3 cellular contexts compared by ENCODE assay signal in the genomic region with DNA sequence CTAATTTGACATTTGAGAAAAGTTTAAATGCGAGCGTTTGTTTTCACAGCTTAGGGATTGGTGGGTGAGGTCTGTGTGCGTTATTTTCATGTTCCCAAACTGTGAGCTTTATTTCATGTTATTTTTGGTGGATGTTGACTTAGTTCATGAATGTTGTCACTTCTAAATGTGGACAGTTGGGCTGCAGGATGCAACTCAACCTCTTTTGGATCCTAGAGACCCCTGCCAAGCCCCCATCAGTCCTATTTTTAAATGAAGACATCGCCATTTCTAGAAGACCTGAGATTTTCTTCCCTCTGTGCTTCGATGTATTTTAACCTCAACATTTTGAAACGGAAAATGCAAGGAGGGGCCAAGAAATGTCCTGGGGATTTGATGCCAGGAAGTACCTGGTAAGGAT.
TF ChIP-seq lines count a peak whose summit lies in the region.

No MANE protein-coding gene starts in this region.

TF ChIP-seq in HepG2, 621 proteins besides CTCF, POLR2A, EP300 and RAD21 (continues in another document):
- no peak for TF ChIP-seq HCFC1 (IDR thresholded peaks at IDR 0.05; ENCODE audit: low read depth, low read length)
- TF ChIP-seq KAT2B (IDR thresholded peaks at IDR 0.05; ENCODE audit: borderline replicate concordance, low read depth, low read length): no peak
- TF ChIP-seq SETDB1 (CRISPR knock-in tag; IDR thresholded peaks at IDR 0.05; ENCODE audit: borderline replicate concordance): no peak
- no peak for TF ChIP-seq ZC3H4 (CRISPR knock-in tag; IDR thresholded peaks at IDR 0.05; ENCODE audit: borderline replicate concordance)
- TF ChIP-seq, protein P1, sequence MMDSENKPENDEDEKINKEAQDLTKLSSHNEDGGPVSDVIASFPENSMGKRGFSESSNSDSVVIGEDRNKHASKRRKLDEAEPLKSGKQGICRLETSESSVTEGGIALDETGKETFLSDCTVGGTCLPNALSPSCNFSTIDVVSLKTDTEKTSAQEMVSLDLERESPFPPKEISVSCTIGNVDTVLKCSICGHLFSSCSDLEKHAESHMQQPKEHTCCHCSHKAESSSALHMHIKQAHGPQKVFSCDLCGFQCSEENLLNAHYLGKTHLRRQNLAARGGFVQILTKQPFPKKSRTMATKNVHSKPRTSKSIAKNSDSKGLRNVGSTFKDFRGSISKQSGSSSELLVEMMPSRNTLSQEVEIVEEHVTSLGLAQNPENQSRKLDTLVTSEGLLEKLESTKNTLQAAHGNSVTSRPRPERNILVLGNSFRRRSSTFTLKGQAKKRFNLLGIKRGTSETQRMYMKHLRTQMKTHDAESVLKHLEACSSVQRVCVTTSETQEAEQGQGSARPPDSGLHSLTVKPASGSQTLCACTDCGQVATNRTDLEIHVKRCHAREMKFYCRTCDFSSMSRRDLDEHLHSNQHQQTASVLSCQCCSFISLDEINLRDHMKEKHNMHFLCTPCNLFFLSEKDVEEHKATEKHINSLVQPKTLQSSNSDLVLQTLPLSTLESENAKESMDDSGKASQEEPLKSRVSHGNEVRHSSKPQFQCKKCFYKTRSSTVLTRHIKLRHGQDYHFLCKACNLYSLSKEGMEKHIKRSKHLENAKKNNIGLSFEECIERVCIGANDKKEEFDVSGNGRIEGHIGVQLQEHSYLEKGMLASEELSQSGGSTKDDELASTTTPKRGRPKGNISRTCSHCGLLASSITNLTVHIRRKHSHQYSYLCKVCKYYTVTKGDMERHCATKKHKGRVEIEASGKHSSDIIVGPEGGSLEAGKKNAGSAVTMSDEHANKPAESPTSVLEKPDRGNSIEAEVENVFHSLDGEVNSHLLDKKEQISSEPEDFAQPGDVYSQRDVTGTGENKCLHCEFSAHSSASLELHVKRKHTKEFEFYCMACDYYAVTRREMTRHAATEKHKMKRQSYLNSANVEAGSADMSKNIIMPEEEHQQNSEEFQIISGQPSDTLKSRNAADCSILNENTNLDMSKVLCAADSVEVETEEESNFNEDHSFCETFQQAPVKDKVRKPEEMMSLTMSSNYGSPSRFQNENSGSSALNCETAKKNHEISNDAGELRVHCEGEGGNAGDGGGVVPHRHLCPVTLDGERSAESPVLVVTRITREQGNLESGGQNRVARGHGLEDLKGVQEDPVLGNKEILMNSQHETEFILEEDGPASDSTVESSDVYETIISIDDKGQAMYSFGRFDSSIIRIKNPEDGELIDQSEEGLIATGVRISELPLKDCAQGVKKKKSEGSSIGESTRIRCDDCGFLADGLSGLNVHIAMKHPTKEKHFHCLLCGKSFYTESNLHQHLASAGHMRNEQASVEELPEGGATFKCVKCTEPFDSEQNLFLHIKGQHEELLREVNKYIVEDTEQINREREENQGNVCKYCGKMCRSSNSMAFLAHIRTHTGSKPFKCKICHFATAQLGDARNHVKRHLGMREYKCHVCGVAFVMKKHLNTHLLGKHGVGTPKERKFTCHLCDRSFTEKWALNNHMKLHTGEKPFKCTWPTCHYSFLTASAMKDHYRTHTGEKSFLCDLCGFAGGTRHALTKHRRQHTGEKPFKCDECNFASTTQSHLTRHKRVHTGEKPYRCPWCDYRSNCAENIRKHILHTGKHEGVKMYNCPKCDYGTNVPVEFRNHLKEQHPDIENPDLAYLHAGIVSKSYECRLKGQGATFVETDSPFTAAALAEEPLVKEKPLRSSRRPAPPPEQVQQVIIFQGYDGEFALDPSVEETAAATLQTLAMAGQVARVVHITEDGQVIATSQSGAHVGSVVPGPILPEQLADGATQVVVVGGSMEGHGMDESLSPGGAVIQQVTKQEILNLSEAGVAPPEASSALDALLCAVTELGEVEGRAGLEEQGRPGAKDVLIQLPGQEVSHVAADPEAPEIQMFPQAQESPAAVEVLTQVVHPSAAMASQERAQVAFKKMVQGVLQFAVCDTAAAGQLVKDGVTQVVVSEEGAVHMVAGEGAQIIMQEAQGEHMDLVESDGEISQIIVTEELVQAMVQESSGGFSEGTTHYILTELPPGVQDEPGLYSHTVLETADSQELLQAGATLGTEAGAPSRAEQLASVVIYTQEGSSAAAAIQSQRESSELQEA (CRISPR knock-in tag; IDR thresholded peaks at IDR 0.05; ENCODE audit: not compliant biosample characterization): no peak
- no peak for TF ChIP-seq TP53 (CRISPR knock-in tag; conservative IDR thresholded peaks at IDR 0.05)
- TF ChIP-seq, protein P2, sequence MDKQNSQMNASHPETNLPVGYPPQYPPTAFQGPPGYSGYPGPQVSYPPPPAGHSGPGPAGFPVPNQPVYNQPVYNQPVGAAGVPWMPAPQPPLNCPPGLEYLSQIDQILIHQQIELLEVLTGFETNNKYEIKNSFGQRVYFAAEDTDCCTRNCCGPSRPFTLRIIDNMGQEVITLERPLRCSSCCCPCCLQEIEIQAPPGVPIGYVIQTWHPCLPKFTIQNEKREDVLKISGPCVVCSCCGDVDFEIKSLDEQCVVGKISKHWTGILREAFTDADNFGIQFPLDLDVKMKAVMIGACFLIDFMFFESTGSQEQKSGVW (CRISPR knock-in tag; IDR thresholded peaks at IDR 0.05; ENCODE audit: borderline replicate concordance): no peak

TF ChIP-seq in GM23338, 12 proteins besides CTCF, POLR2A, EP300 and RAD21 (continues in another document):
- no peak for TF ChIP-seq ZNF114 (CRISPR knock-in tag; IDR thresholded peaks at IDR 0.05)
- TF ChIP-seq STAT1 (IDR thresholded peaks at IDR 0.05; ENCODE audit: unreplicated experiment): no peak
- TF ChIP-seq, protein P3, sequence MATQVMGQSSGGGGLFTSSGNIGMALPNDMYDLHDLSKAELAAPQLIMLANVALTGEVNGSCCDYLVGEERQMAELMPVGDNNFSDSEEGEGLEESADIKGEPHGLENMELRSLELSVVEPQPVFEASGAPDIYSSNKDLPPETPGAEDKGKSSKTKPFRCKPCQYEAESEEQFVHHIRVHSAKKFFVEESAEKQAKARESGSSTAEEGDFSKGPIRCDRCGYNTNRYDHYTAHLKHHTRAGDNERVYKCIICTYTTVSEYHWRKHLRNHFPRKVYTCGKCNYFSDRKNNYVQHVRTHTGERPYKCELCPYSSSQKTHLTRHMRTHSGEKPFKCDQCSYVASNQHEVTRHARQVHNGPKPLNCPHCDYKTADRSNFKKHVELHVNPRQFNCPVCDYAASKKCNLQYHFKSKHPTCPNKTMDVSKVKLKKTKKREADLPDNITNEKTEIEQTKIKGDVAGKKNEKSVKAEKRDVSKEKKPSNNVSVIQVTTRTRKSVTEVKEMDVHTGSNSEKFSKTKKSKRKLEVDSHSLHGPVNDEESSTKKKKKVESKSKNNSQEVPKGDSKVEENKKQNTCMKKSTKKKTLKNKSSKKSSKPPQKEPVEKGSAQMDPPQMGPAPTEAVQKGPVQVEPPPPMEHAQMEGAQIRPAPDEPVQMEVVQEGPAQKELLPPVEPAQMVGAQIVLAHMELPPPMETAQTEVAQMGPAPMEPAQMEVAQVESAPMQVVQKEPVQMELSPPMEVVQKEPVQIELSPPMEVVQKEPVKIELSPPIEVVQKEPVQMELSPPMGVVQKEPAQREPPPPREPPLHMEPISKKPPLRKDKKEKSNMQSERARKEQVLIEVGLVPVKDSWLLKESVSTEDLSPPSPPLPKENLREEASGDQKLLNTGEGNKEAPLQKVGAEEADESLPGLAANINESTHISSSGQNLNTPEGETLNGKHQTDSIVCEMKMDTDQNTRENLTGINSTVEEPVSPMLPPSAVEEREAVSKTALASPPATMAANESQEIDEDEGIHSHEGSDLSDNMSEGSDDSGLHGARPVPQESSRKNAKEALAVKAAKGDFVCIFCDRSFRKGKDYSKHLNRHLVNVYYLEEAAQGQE (IDR thresholded peaks at IDR 0.05; ENCODE audit: unreplicated experiment): no peak
- TF ChIP-seq ZNF331 (CRISPR knock-in tag; IDR thresholded peaks at IDR 0.05; ENCODE audit: low read depth): no peak
- TF ChIP-seq NANOG (IDR thresholded peaks at IDR 0.05; ENCODE audit: borderline replicate concordance): no peak
- TF ChIP-seq POLR2AphosphoS5 (IDR thresholded peaks at IDR 0.05; ENCODE audit: low read depth): no peak
- TF ChIP-seq CREB1 (CRISPR knock-in tag; IDR thresholded peaks at IDR 0.05; ENCODE audit: low read depth): no peak
- no peak for TF ChIP-seq EZH2phosphoT487 (IDR thresholded peaks at IDR 0.05; ENCODE audit: unreplicated experiment)
- TF ChIP-seq, protein P4, sequence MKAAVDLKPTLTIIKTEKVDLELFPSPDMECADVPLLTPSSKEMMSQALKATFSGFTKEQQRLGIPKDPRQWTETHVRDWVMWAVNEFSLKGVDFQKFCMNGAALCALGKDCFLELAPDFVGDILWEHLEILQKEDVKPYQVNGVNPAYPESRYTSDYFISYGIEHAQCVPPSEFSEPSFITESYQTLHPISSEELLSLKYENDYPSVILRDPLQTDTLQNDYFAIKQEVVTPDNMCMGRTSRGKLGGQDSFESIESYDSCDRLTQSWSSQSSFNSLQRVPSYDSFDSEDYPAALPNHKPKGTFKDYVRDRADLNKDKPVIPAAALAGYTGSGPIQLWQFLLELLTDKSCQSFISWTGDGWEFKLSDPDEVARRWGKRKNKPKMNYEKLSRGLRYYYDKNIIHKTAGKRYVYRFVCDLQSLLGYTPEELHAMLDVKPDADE (IDR thresholded peaks at IDR 0.05): no peak
- TF ChIP-seq EZH2 (IDR thresholded peaks at IDR 0.05; ENCODE audit: low read depth, unreplicated experiment): no peak
- no peak for TF ChIP-seq JUNB (IDR thresholded peaks at IDR 0.05; ENCODE audit: unreplicated experiment)

TF ChIP-seq in GM12878, 131 proteins besides CTCF, POLR2A, EP300 and RAD21:
- TF ChIP-seq BRCA1 (IDR thresholded peaks at IDR 0.05; ENCODE audit: low read depth, low read length): no peak
